ENCODE assay signal across 19 cellular contexts in genomic region chr3:66298591-66298990, GRCh38.
DNase-seq lines count a peak whose midpoint lies in the region; ATAC-seq, FAIRE-seq and TF ChIP-seq lines count a peak whose summit lies in the region.
"Had no signal": no experiment of that assay in that cellular context is flagged by ENCODE, and none has a peak within 500 bp of the region (broad histone marks: within the 10 kb centered on the region; RNA-seq: fewer than 3 reads in every experiment).

No MANE protein-coding gene starts in this region.

- peaks cover 7% of the 10 kb centered on the region for H3K36me3 Mint-ChIP-seq in activated CD8-positive, alpha-beta memory T cell treated with anti-CD3 and anti-CD28 coated beads, Interleukin-2, amount 10 ng/mL, durations not matched to agents 7 days and 5 days
- no peaks in the 10 kb centered on the region for H3K36me3 Mint-ChIP-seq in neural progenitor cell

- intact Hi-C loops in left lung (cut with DNase I): no loop called here

- no peak for DNase-seq in activated CD8-positive, alpha-beta memory T cell treated with anti-CD3 and anti-CD28 coated beads, Interleukin-2, amount 10 ng/mL, durations not matched to agents 7 days and 5 days
- DNase-seq in activated CD8-positive, alpha-beta memory T cell treated with anti-CD3 and anti-CD28 coated beads, Interleukin-2, amount 50 U/mL, for 4 hours: no peak
- DNase-seq in bronchial epithelial cell (ENCODE audit: low read depth) (no peak), neural progenitor cell (ENCODE audit: low spot score) (no peak), GM03348 (ENCODE audit: low spot score) (no peak), left lung (no peak)
- DNase-seq: activated CD4-positive, CD25-positive, alpha-beta regulatory T cell; activated CD8-positive, alpha-beta memory T cell treated with anti-CD3 and anti-CD28 coated beads, Interleukin-2, amount 50 U/mL, for 48 hours; NCI-H187; NCI-H446 treated with DMSO at 0.1 percent for 48 hours; right cardiac atrium; SHP77; stimulated activated CD4-positive, alpha-beta T cell treated with anti-CD3 and anti-CD28 coated beads, Interleukin-1b, Interleukin-23, amount 100 ng/mL, for 48 hours had no signal

- H3K36me3 ChIP-seq in Loucy (ENCODE audit: insufficient read depth, low read length): no peaks in the 10 kb centered on the region
- H3K36me3 ChIP-seq in bronchial epithelial cell (ENCODE audit: control insufficient read depth, insufficient read depth, low read length): no peaks in the 10 kb centered on the region
- no peaks in the 10 kb centered on the region for H3K36me3 ChIP-seq in neural progenitor cell
- no peaks in the 10 kb centered on the region for H3K36me3 ChIP-seq in left lung
- H3K36me3 ChIP-seq: MG63, vagina had no signal

- H3F3A ChIP-seq in Loucy (ENCODE audit: low read depth) (no peaks in the 10 kb centered on the region), neural progenitor cell (ENCODE audit: low read depth) (no peaks in the 10 kb centered on the region)

- H4K20me1 ChIP-seq in Loucy (ENCODE audit: insufficient read depth, low read length, poor library complexity, severe bottlenecking) (no peaks in the 10 kb centered on the region), neural progenitor cell (ENCODE audit: low read depth) (no peaks in the 10 kb centered on the region)

- peak; percentile 55 for FAIRE-seq in bronchial epithelial cell (lab: Jason Lieb, UNC)
- FAIRE-seq: HTR-8/SVneo had no signal

- H3K4me1 Mint-ChIP-seq in activated CD8-positive, alpha-beta memory T cell treated with anti-CD3 and anti-CD28 coated beads, Interleukin-2, amount 10 ng/mL, durations not matched to agents 7 days and 5 days: peaks cover 48% of the 10 kb centered on the region
- H3K4me1 Mint-ChIP-seq in neural progenitor cell: peaks cover 43% of the 10 kb centered on the region

- H3K27me3 ChIP-seq in Loucy (ENCODE audit: insufficient read depth, low read length, poor library complexity, severe bottlenecking): no peaks in the 10 kb centered on the region
- no peaks in the 10 kb centered on the region for H3K27me3 ChIP-seq in bronchial epithelial cell (ENCODE audit: control insufficient read depth, insufficient read depth, low read length)
- H3K27me3 ChIP-seq in neural progenitor cell: no peaks in the 10 kb centered on the region
- H3K27me3 ChIP-seq in left lung: no peaks in the 10 kb centered on the region
- H3K27me3 ChIP-seq: MG63, vagina had no signal

- CTCF ChIA-PET in activated CD8-positive, alpha-beta memory T cell treated with anti-CD3 and anti-CD28 coated beads, Interleukin-2, amount 10 ng/mL, durations not matched to agents 7 days and 5 days (lab: Charles Lee): interaction anchor here (0.6 to 1.0 kb wide), 2 partner anchors 44 to 524 kb away, joined by 5 read pairs; no protein-coding TSS in a partner anchor

- H3K4me2 ChIP-seq in Loucy (ENCODE audit: low read depth, low read length, poor library complexity, severe bottlenecking): peak overlapping the region; percentile 38
- no peak overlapping the region for H3K4me2 ChIP-seq in neural progenitor cell

- H3K9ac ChIP-seq in Loucy (ENCODE audit: low read depth, low read length, poor library complexity, severe bottlenecking) (no peak overlapping the region), neural progenitor cell (no peak overlapping the region)

- H3K9me3 Mint-ChIP-seq in activated CD8-positive, alpha-beta memory T cell treated with anti-CD3 and anti-CD28 coated beads, Interleukin-2, amount 10 ng/mL, durations not matched to agents 7 days and 5 days (ENCODE audit: low read depth): no peaks in the 10 kb centered on the region
- H3K9me3 Mint-ChIP-seq in neural progenitor cell: no peaks in the 10 kb centered on the region

- H2AFZ ChIP-seq in Loucy (ENCODE audit: low read length) (no peak overlapping the region), neural progenitor cell (replicated peaks) (no peak overlapping the region)

- TF ChIP-seq CTCF in Loucy (conservative IDR thresholded peaks at IDR 0.05; ENCODE audit: low read length): no peak
- no peak for TF ChIP-seq CTCF in bronchial epithelial cell (IDR thresholded peaks at IDR 0.05; ENCODE audit: insufficient read depth, low read length, severe bottlenecking)
- TF ChIP-seq CTCF in neural progenitor cell (IDR thresholded peaks at IDR 0.05): no peak
- no peak for TF ChIP-seq CTCF in left lung (IDR thresholded peaks at IDR 0.05)

- H3K27me3 Mint-ChIP-seq in activated CD8-positive, alpha-beta memory T cell treated with anti-CD3 and anti-CD28 coated beads, Interleukin-2, amount 10 ng/mL, durations not matched to agents 7 days and 5 days: no peaks in the 10 kb centered on the region
- peaks cover 6% of the 10 kb centered on the region for H3K27me3 Mint-ChIP-seq in neural progenitor cell (ENCODE audit: insufficient read depth, low read depth)

- H3K4me3 ChIP-seq in Loucy (ENCODE audit: low read length, poor library complexity, severe bottlenecking): no peak overlapping the region
- no peak overlapping the region for H3K4me3 ChIP-seq in bronchial epithelial cell (ENCODE audit: low read depth, low read length)
- no peak overlapping the region for H3K4me3 ChIP-seq in neural progenitor cell
- H3K4me3 ChIP-seq in left lung: no peak overlapping the region
- H3K4me3 ChIP-seq: MG63, vagina had no signal

- H3K4me1 ChIP-seq in Loucy (ENCODE audit: insufficient read depth, low read length, poor library complexity, severe bottlenecking) (peaks cover 63% of the 10 kb centered on the region), neural progenitor cell (no peaks in the 10 kb centered on the region), left lung (peaks cover 4 to 7% of the 10 kb centered on the region in 2 donors)

- no peak overlapping the region for H3K4me3 Mint-ChIP-seq in activated CD8-positive, alpha-beta memory T cell treated with anti-CD3 and anti-CD28 coated beads, Interleukin-2, amount 10 ng/mL, durations not matched to agents 7 days and 5 days
- no peak overlapping the region for H3K4me3 Mint-ChIP-seq in neural progenitor cell

- no peaks in the 10 kb centered on the region for H3K9me2 ChIP-seq in Loucy (replicated peaks; ENCODE audit: low read depth, low read length)

- H3K79me2 ChIP-seq in Loucy (ENCODE audit: insufficient read depth, low read length) (peaks cover 23% of the 10 kb centered on the region), neural progenitor cell (ENCODE audit: low read depth) (no peaks in the 10 kb centered on the region)

- peak overlapping the region; percentile 53 for H3K27ac Mint-ChIP-seq in activated CD8-positive, alpha-beta memory T cell treated with anti-CD3 and anti-CD28 coated beads, Interleukin-2, amount 10 ng/mL, durations not matched to agents 7 days and 5 days
- peak overlapping the region; percentile 42 for H3K27ac Mint-ChIP-seq in neural progenitor cell

- H3K27ac ChIP-seq in neural progenitor cell (no peak overlapping the region), left lung (no peak overlapping the region)
- H3K27ac ChIP-seq: C4-2B, vagina had no signal

- ATAC-seq in activated CD8-positive, alpha-beta memory T cell treated with anti-CD3 and anti-CD28 coated beads, Interleukin-2, amount 10 ng/mL, durations not matched to agents 7 days and 5 days: no peak
- no peak for ATAC-seq in left lung
- no peak for ATAC-seq in HG03095 (IDR thresholded peaks at IDR 0.05; ENCODE audit: unreplicated experiment)

- H3K9me3 ChIP-seq in Loucy (ENCODE audit: insufficient read depth, low read depth, low read length) (no peaks in the 10 kb centered on the region), neural progenitor cell (ENCODE audit: low read depth) (no peaks in the 10 kb centered on the region), left lung (no peaks in the 10 kb centered on the region)
- H3K9me3 ChIP-seq: MG63, vagina had no signal
